ENCODE assay signal across 21 cellular contexts in genomic region chr14:106163316-106163715, GRCh38.
"Had no signal": no experiment of that assay in that cellular context is flagged by ENCODE, and none has a peak within 500 bp of the region (broad histone marks: within the 10 kb centered on the region; RNA-seq: fewer than 3 reads in every experiment).

No MANE protein-coding gene starts in this region.

- ATAC-seq: activated CD4-positive, alpha-beta T cell treated with anti-CD3 and anti-CD28 coated beads for 36 hours; activated CD8-positive, alpha-beta T cell treated with anti-CD3 and anti-CD28 coated beads, Interleukin-2, amount 10 ng/mL, durations not matched to agents 7 days and 5 days; activated T-cell treated with anti-CD3 and anti-CD28 coated beads, Interleukin-2, amount 50 U/mL, for 72 hours had no signal

- H3K27ac ChIP-seq: WERI-Rb-1 had no signal

- H3K4me3 Mint-ChIP-seq: activated CD4-positive, alpha-beta T cell treated with anti-CD3 and anti-CD28 coated beads for 36 hours; activated CD8-positive, alpha-beta T cell treated with anti-CD3 and anti-CD28 coated beads, Interleukin-2, amount 10 ng/mL, durations not matched to agents 7 days and 5 days; activated T-cell treated with anti-CD3 and anti-CD28 coated beads, Interleukin-2, amount 50 U/mL, for 72 hours; brain had no signal

- H3K36me3 ChIP-seq: WERI-Rb-1 had no signal

- H3K4me1 Mint-ChIP-seq: brain had no signal

- H3K27ac Mint-ChIP-seq: activated CD4-positive, alpha-beta T cell treated with anti-CD3 and anti-CD28 coated beads for 36 hours; activated CD8-positive, alpha-beta T cell treated with anti-CD3 and anti-CD28 coated beads, Interleukin-2, amount 10 ng/mL, durations not matched to agents 7 days and 5 days; activated T-cell treated with anti-CD3 and anti-CD28 coated beads, Interleukin-2, amount 50 U/mL, for 72 hours; activated T-helper 2 cell treated with anti-CD3 and anti-CD28 coated beads, Interferon-gamma antibody, Interleukin-2, Interleukin-4, amounts not matched to agents 10 μg/mL and 5 μg/mL and 100 μg/mL, durations not matched to agents 14 hours and 24 hours and 36 hours; brain had no signal

- H3K36me3 Mint-ChIP-seq: brain had no signal

- H3K9me3 Mint-ChIP-seq: activated T-helper 2 cell treated with anti-CD3 and anti-CD28 coated beads, Interferon-gamma antibody, Interleukin-2, Interleukin-4, amounts not matched to agents 10 μg/mL and 5 μg/mL and 100 μg/mL, durations not matched to agents 14 hours and 24 hours and 36 hours had no signal

- DNase-seq: activated CD4-positive, alpha-beta T cell treated with anti-CD3 and anti-CD28 coated beads for 36 hours; activated CD4-positive, alpha-beta T cell treated with anti-CD3 and anti-CD28 coated beads, Interleukin-2, amount 50 U/mL, for 4 hours; activated CD8-positive, alpha-beta T cell treated with anti-CD3 and anti-CD28 coated beads, Interleukin-2, amount 10 ng/mL, durations not matched to agents 7 days and 5 days; activated gamma-delta T cell treated with Interleukin-2 at 50 U/mL for 16 hours; activated naive CD4-positive, alpha-beta T cell treated with anti-CD3 and anti-CD28 coated beads, Interleukin-2, amount 50 U/mL, for 16 hours; activated T-cell treated with anti-CD3 and anti-CD28 coated beads, Interleukin-2, amount 50 U/mL, for 72 hours; amygdala; Kasumi-1; NCI-H1048; NCI-H146; NCI-H187 treated with DMSO at 0.1 percent for 48 hours; NCI-H2081 treated with DMSO at 0.1 percent for 48 hours; NCI-H2171; NCI-H226; NCI-H526; NCI-H82; SIG-M5; T1000; WERI-Rb-1 had no signal
